ENCODE assay signal across 23 cellular contexts in genomic region chr2:36369163-36369562, GRCh38. TPM values are rescaled to one million over a fixed set of nuclear protein-coding genes. Genes with fewer than 3 reads are reported as not detected.
DNase-seq lines count a peak whose midpoint lies in the region; ATAC-seq and TF ChIP-seq lines count a peak whose summit lies in the region.
"Had no signal": no experiment of that assay in that cellular context is flagged by ENCODE, and none has a peak within 500 bp of the region (broad histone marks: within the 10 kb centered on the region; RNA-seq: fewer than 3 reads in every experiment).

No MANE protein-coding gene starts in this region.

- peak overlapping the region in 2 of 3 experiments; percentile 43 to 58 for H3K27ac Mint-ChIP-seq in nephron
- H3K27ac Mint-ChIP-seq: activated CD8-positive, alpha-beta T cell treated with anti-CD3 and anti-CD28 coated beads, Interleukin-2, amount 10 ng/mL, durations not matched to agents 7 days and 5 days; dendritic cell treated with granulocyte-macrophage colony-stimulating factor and Interleukin-4, amounts not matched to agents 40 ng/mL and 50 ng/mL, for 4 days; T-helper 1 cell treated with Interleukin-12 subunit alpha and Interleukin-12 subunit beta and Interleukin-4 antibody, amounts not matched to agents 30 μg/mL and 1 μg/mL, for 36 hours had no signal

- H3K9me3 Mint-ChIP-seq in nephron: no peaks in the 10 kb centered on the region
- H3K9me3 Mint-ChIP-seq: dendritic cell treated with granulocyte-macrophage colony-stimulating factor and Interleukin-4, amounts not matched to agents 40 ng/mL and 50 ng/mL, for 4 days; T-helper 1 cell treated with Interleukin-12 subunit alpha and Interleukin-12 subunit beta and Interleukin-4 antibody, amounts not matched to agents 30 μg/mL and 1 μg/mL, for 36 hours had no signal

- no peaks in the 10 kb centered on the region for H3K36me3 Mint-ChIP-seq in nephron (ENCODE audit: low read depth)

- no peak for ATAC-seq in Right ventricle myocardium superior (ENCODE audit: poor library complexity)
- ATAC-seq in GM19023 (IDR thresholded peaks at IDR 0.05; ENCODE audit: unreplicated experiment): no peak
- no peak for ATAC-seq in GM18498 (IDR thresholded peaks at IDR 0.05; ENCODE audit: unreplicated experiment)
- ATAC-seq in HG02885 (IDR thresholded peaks at IDR 0.05; ENCODE audit: poor library complexity, unreplicated experiment): no peak
- ATAC-seq: activated CD8-positive, alpha-beta T cell treated with anti-CD3 and anti-CD28 coated beads, Interleukin-2, amount 10 ng/mL, durations not matched to agents 7 days and 5 days had no signal

- peaks cover 80% of the 10 kb centered on the region for H3K4me1 Mint-ChIP-seq in nephron

- no peaks in the 10 kb centered on the region for H3K27me3 Mint-ChIP-seq in nephron (ENCODE audit: low read depth)
- H3K27me3 Mint-ChIP-seq: dendritic cell treated with granulocyte-macrophage colony-stimulating factor and Interleukin-4, amounts not matched to agents 40 ng/mL and 50 ng/mL, for 4 days had no signal

- H3K4me3 ChIP-seq in left ventricle myocardium inferior (no peak overlapping the region), coronary artery (peak overlapping the region; percentile 14)
- H3K4me3 ChIP-seq: left lung, pancreas had no signal

- H3K4me1 ChIP-seq in left ventricle myocardium inferior: peaks cover 91% of the 10 kb centered on the region

- intact Hi-C loops in left ventricle myocardium inferior (cut with micrococcal nuclease) (no loop called here), Right ventricle myocardium superior (cut with DNase I) (loop anchor here (10.0 kb wide), 1 partner anchor 46 kb away; no protein-coding TSS in a partner anchor)

- no peaks in the 10 kb centered on the region for H3K36me3 ChIP-seq in left ventricle myocardium inferior
- H3K36me3 ChIP-seq: left lung, pancreas had no signal

- no peak overlapping the region for H3K4me3 Mint-ChIP-seq in nephron
- H3K4me3 Mint-ChIP-seq: activated CD8-positive, alpha-beta T cell treated with anti-CD3 and anti-CD28 coated beads, Interleukin-2, amount 10 ng/mL, durations not matched to agents 7 days and 5 days; dendritic cell treated with granulocyte-macrophage colony-stimulating factor and Interleukin-4, amounts not matched to agents 40 ng/mL and 50 ng/mL, for 4 days; T-helper 1 cell treated with Interleukin-12 subunit alpha and Interleukin-12 subunit beta and Interleukin-4 antibody, amounts not matched to agents 30 μg/mL and 1 μg/mL, for 36 hours had no signal

- H3K27me3 ChIP-seq in left ventricle myocardium inferior (ENCODE audit: low read depth): no peaks in the 10 kb centered on the region
- H3K27me3 ChIP-seq: left lung, pancreas had no signal

- TF ChIP-seq CTCF in left ventricle myocardium inferior (IDR thresholded peaks at IDR 0.05; ENCODE audit: borderline replicate concordance): no peak
- no peak for TF ChIP-seq CTCF in coronary artery (IDR thresholded peaks at IDR 0.05)
- no peak for TF ChIP-seq CTCF in nephron (IDR thresholded peaks at IDR 0.05; ENCODE audit: unreplicated experiment in 3 of 3)

- DNase-seq in left ventricle myocardium inferior (no peak), Right ventricle myocardium superior (no peak), coronary artery (ENCODE audit: low spot score) (no peak), foreskin melanocyte (no peak)
- DNase-seq: activated CD8-positive, alpha-beta T cell treated with anti-CD3 and anti-CD28 coated beads, Interleukin-2, amount 10 ng/mL, durations not matched to agents 7 days and 5 days; activated naive CD4-positive, alpha-beta T cell treated with anti-CD3 and anti-CD28 coated beads, Interleukin-2, amount 50 U/mL, for 16 hours; activated T-cell treated with anti-CD3 and anti-CD28 coated beads, Interleukin-2, amount 50 U/mL, for 48 hours; C1 segment of cervical spinal cord; DMS153; glutamatergic neuron; left lung; MM.1S; NCI-H187; NCI-H345; pancreas; SIG-M5; stimulated activated CD8-positive, alpha-beta memory T cell treated with anti-CD3 and anti-CD28 coated beads, Interleukin-4, amount 100 ng/mL, for 48 hours had no signal

- H3K27ac ChIP-seq in left ventricle myocardium inferior (replicated peaks) (peak overlapping the region; percentile 43), coronary artery (peak overlapping the region in 1 of 2 donors; percentile 6)

- H3K9me3 ChIP-seq in left ventricle myocardium inferior (replicated peaks): no peaks in the 10 kb centered on the region
- H3K9me3 ChIP-seq: left lung, pancreas had no signal

RNA-seq across cellular contexts. Expression of gene CRIM1, which starts 13.6 kb away (rescaled TPM):
- 45.6 TPM for total RNA-seq in left ventricle myocardium inferior
- 17.2 TPM for total RNA-seq in Right ventricle myocardium superior
